In the genomic region with DNA sequence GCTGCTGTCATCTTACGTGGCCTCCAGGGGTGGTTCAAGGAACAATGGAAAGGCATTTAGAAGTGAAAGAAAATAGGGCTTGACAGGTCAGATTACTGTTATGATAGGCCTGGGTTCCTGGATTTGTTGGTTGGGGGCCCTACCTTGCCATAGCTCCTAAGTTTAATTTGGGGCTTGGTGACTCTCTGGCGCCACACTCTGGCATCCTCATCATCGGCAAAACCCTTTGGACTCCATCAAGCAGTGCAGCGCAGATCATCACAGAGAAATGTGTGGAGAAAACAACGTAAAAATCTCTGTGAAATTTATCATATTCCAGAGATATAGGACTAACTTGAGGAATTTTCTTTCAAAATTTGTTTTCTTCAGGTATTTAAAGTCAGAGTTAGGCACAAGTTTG, we compare ENCODE assay signal across 8 cellular contexts. TPM values are rescaled to one million over a fixed set of nuclear protein-coding genes. Genes with fewer than 3 reads are reported as not detected.
A peak's percentile ranks its signal among the peaks of the same experiment; 100 is the strongest.
DNase-seq lines count a peak whose midpoint lies in the region; ATAC-seq and TF ChIP-seq lines count a peak whose summit lies in the region.

No MANE protein-coding gene starts in this region.

- CTCF ChIA-PET in RWPE1 (lab: Yijun Ruan, JAX) = interaction anchor here (0.6 to 1.1 kb wide), 3 partner anchors 29 to 335 kb away, joined by 3 to 4 read pairs (median 3); no protein-coding TSS in a partner anchor

- no peak for ATAC-seq in GM21381 (IDR thresholded peaks at IDR 0.05; ENCODE audit: unreplicated experiment)

- POLR2A ChIA-PET in RWPE1 (lab: Yijun Ruan, JAX; ENCODE audit: low non-redundant PET) = interaction anchor here (0.6 kb wide), 1 partner anchor 210 kb away, joined by 3 read pairs; no protein-coding TSS in a partner anchor

- H3K27ac ChIP-seq in RWPE1 = no peak overlapping the region

- TF ChIP-seq CTCF in kidney epithelial cell (IDR thresholded peaks at IDR 0.05; ENCODE audit: insufficient read depth, low read length, poor library complexity, severe bottlenecking) (peak; percentile 60), RWPE1 (conservative IDR thresholded peaks at IDR 0.05; ENCODE audit: low read depth) (no peak)

- H3K27me3 ChIP-seq in kidney epithelial cell (ENCODE audit: control insufficient read depth, insufficient read depth, low read length) = no peaks in the 10 kb centered on the region

- DNase-seq in NCI-H524 (lab: John Stamatoyannopoulos, UW) = peak; percentile 18 to 26
- DNase-seq in NCI-H524 treated with DMSO at 0.1 percent for 48 hours (lab: John Stamatoyannopoulos, UW) = no peak
- DNase-seq in T follicular helper cell (ENCODE audit: low read depth) = peak; percentile 16
- DNase-seq in astrocyte of the hippocampus (ENCODE audit: low read depth, low spot score) = peak; percentile 15
- DNase-seq in kidney epithelial cell (ENCODE audit: low read depth) = no peak
- DNase-seq in stimulated activated CD4-positive, alpha-beta T cell treated with anti-CD3 and anti-CD28 coated beads, Interleukin-4, amount 100 ng/mL, for 48 hours (ENCODE audit: low read depth in 2 of 2) = peak; percentile 25 to 26
- DNase-seq in RWPE1 (ENCODE audit: low spot score) = no peak

- no peaks in the 10 kb centered on the region for H3K36me3 ChIP-seq in kidney epithelial cell (ENCODE audit: control insufficient read depth, insufficient read depth, low read length)

- no peak overlapping the region for H3K4me3 ChIP-seq in kidney epithelial cell (ENCODE audit: low read depth, low read length)

RNA-seq across cellular contexts. Expression of gene AIG1, which starts 33.6 kb away (rescaled TPM):
- total RNA-seq in kidney epithelial cell = 49.9 and 62.5 TPM in 2 replicates

Comparison
In these comparisons a context has a peak if more than half of its experiments do, and no peak if none do; other contexts are left out.
1. DNase-seq: peak in NCI-H524 (2 of 2), T follicular helper cell (single experiment), astrocyte of the hippocampus (single experiment) and stimulated activated CD4-positive, alpha-beta T cell treated with anti-CD3 and anti-CD28 coated beads, Interleukin-4, amount 100 ng/mL, for 48 hours (2 of 2); none in NCI-H524 treated with DMSO at 0.1 percent for 48 hours (single experiment), kidney epithelial cell (single experiment) and RWPE1 (single experiment).